8 cellular contexts compared by ENCODE assay signal in genomic region chr12:75511116-75512048, GRCh38. TPM values are rescaled to one million over a fixed set of nuclear protein-coding genes. Genes with fewer than 3 reads are reported as not detected.
A peak's percentile ranks its signal among the peaks of the same experiment; 100 is the strongest.
DNase-seq lines count a peak whose midpoint lies in the region; ATAC-seq and TF ChIP-seq lines count a peak whose summit lies in the region.

TSS of gene KRR1 (minus strand) at chr12:75511609. CDS start at chr12:75511597, 12 bp downstream.

- peak within 1 kb of the TSS; percentile 95 for H2AFZ ChIP-seq in PC-9

- no peaks in the 10 kb centered on the region for H3K9me2 ChIP-seq in PC-9 (ENCODE audit: insufficient read depth)

- H3K4me3 ChIP-seq in Jurkat, Clone E6-1 (ENCODE audit: low read length): peak within 1 kb of the TSS; percentile 97
- peak within 1 kb of the TSS; percentile 91 for H3K4me3 ChIP-seq in PC-9
- H3K4me3 ChIP-seq in mucosa of descending colon: peak within 1 kb of the TSS; percentile 71

- no peak for TF ChIP-seq CTCF in PC-9 (conservative IDR thresholded peaks at IDR 0.05)
- TF ChIP-seq CTCF in mucosa of descending colon (IDR thresholded peaks at IDR 0.05): no peak

- H3F3A ChIP-seq in PC-9 (ENCODE audit: insufficient read depth, low read depth): no peaks in the 10 kb centered on the region; the same call in 1 of the 2 replicates

- no TSS peak for BruUV-seq in PC-9 (replicated peaks; lab: Mats Ljungman, UMichigan)

- H3K4me1 ChIP-seq in PC-9 (replicated peaks; ENCODE audit: insufficient read depth) (peaks cover 24% of the 10 kb centered on the region), mucosa of descending colon (ENCODE audit: low read depth) (peaks cover 10% of the 10 kb centered on the region)

- H4K20me1 ChIP-seq in PC-9 (ENCODE audit: insufficient read depth): peaks cover 5% of the 10 kb centered on the region; the same call in 1 of the 2 replicates

- POLR2A ChIA-PET in PC-9 (lab: Charles Lee; ENCODE audit: unreplicated experiment): interaction anchor here (0.6 to 0.7 kb wide), 6 partner anchors 121 to 1640 kb away, joined by 3 to 5 read pairs (median 4); no protein-coding TSS in a partner anchor

- CTCF ChIA-PET in PC-9 (lab: Charles Lee): interaction anchor here (0.5 to 0.6 kb wide), 4 partner anchors 120 to 1125 kb away, joined by 3 to 5 read pairs (median 3); partner anchors contain the start of gene GLIPR1L2

- intact Hi-C loops in PC-9 (cut with micrococcal nuclease; ENCODE audit: unreplicated experiment): loop anchor here (2.0 to 5.0 kb wide), 4 partner anchors 121 to 836 kb away; partner anchors contain the start of genes BBS10, CAPS2, GLIPR1L1 and GLIPR1L2
- intact Hi-C loops in mucosa of descending colon (cut with DNase I, micrococcal nuclease): no loop called here

- peak; percentile 97 for ATAC-seq in GM21619 (IDR thresholded peaks at IDR 0.05; ENCODE audit: unreplicated experiment)
- peak; percentile 100 for ATAC-seq in mucosa of descending colon

- no peaks in the 10 kb centered on the region for H3K27me3 ChIP-seq in PC-9 (ENCODE audit: insufficient read depth, low read depth)

- H3K79me2 ChIP-seq in PC-9 (ENCODE audit: low read depth): peaks cover 45% of the 10 kb centered on the region

- H3K36me3 ChIP-seq in PC-9 (ENCODE audit: low read depth) (peaks cover 6% of the 10 kb centered on the region), mucosa of descending colon (ENCODE audit: low read depth) (no peaks in the 10 kb centered on the region)

- peak within 1 kb of the TSS; percentile 59 for H3K27ac ChIP-seq in PC-9
- H3K27ac ChIP-seq in epithelial cell of prostate: peak within 1 kb of the TSS; percentile 60

- peak within 1 kb of the TSS; percentile 80 for H3K4me2 ChIP-seq in PC-9

- no peaks in the 10 kb centered on the region for H3K9me3 ChIP-seq in PC-9 (ENCODE audit: insufficient read depth, low read depth)
- no peaks in the 10 kb centered on the region for H3K9me3 ChIP-seq in mucosa of descending colon

- DNase-seq in DMS114 treated with DMSO at 0.1 percent for 48 hours (lab: John Stamatoyannopoulos, UW; ENCODE audit: unreplicated experiment) (peak; percentile 98), PC-9 (peak; percentile 81 to 92), epithelial cell of prostate (ENCODE audit: low read depth, low spot score) (peak; percentile 89), mucosa of descending colon (peak; percentile 88 to 95 (median 90))
- peak; percentile 99 for DNase-seq in Jurkat, Clone E6-1 (ENCODE audit: low read depth, low spot score)
- peak; percentile 80 for DNase-seq in activated T-cell treated with anti-CD3 and anti-CD28 coated beads, Interleukin-2, amount 50 U/mL, for 1 hour
- peak; percentile 78 for DNase-seq in stimulated activated CD8-positive, alpha-beta memory T cell treated with anti-CD3 and anti-CD28 coated beads, Interleukin-4, amount 100 ng/mL, for 24 hours (ENCODE audit: low read depth)

RNA-seq across cellular contexts. Expression of gene KRR1, which starts in this region (rescaled TPM):
- 87.3 TPM for polyA plus RNA-seq in Jurkat, Clone E6-1 (2012; ENCODE audit: insufficient read depth, insufficient read length)
- 41.6 and 45.9 TPM in 2 replicates for total RNA-seq in PC-9 (2021)
- 10 to 100 TPM; 34.1 to 48.5 (median 34.8) TPM for total RNA-seq in mucosa of descending colon

Comparison
In these comparisons a context has a peak if more than half of its experiments do, and no peak if none do; other contexts are left out.
1. Peak in every context shown above with its lines: DNase-seq, ATAC-seq, H3K4me3 ChIP-seq and H3K27ac ChIP-seq.